Comparison of ENCODE assay signal across 19 cellular contexts in the genomic region with DNA sequence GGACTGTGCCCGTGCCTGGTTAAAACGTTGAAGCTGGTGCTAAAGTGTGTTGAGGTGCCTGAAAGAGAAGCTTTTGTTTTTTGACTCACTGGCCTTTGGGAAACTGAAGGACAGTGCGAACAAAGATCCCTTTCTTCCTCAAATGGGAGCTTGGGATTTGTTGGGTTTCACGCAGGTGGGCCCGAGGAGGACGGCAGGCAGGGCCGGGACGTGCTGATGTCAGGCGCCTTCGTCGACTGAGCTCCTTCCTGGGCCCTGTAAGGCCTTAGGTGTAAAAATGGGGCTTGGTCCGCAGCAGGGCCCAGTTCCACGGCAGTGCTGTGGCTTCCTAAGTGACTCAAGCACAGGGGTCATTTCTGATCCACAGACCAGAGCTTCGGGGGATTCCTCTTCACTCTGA.
"Had no signal": no experiment of that assay in that cellular context is flagged by ENCODE, and none has a peak within 500 bp of the region (broad histone marks: within the 10 kb centered on the region; RNA-seq: fewer than 3 reads in every experiment).

No MANE protein-coding gene starts in this region.

- H3K4me3 ChIP-seq: gastroesophageal sphincter, hepatocyte, suprapubic skin, tibial artery had no signal

- DNase-seq: activated CD4-positive, alpha-beta T cell treated with anti-CD3 and anti-CD28 coated beads for 1 hour; activated CD4-positive, alpha-beta T cell treated with anti-CD3 and anti-CD28 coated beads, Interleukin-2, amount 50 U/mL, for 1 hour; activated CD8-positive, alpha-beta T cell treated with anti-CD3 and anti-CD28 coated beads for 36 hours; activated gamma-delta T cell treated with Interleukin-2 at 50 U/mL for 16 hours; activated naive CD4-positive, alpha-beta T cell treated with anti-CD3 and anti-CD28 coated beads, Interleukin-2, amount 50 U/mL, for 16 hours; activated T-cell treated with anti-CD3 and anti-CD28 coated beads, Interleukin-2, amount 50 U/mL, for 4 hours; amniotic stem cell; central memory CD4-positive, alpha-beta T cell; islet precursor cell; occipital lobe; stimulated activated naive CD4-positive, alpha-beta T cell; SW 1271; T-helper 17 cell; tibial artery had no signal

- ATAC-seq: activated CD8-positive, alpha-beta T cell treated with anti-CD3 and anti-CD28 coated beads for 36 hours; activated T-cell treated with anti-CD3 and anti-CD28 coated beads, Interleukin-2, amount 50 U/mL, for 4 hours; activated T-helper 17 cell treated with anti-CD3 and anti-CD28 coated beads, Interleukin-2, amount 50 U/mL, for 72 hours; gastroesophageal sphincter; left ventricle myocardium superior; T-helper 17 cell had no signal

- H3K27ac ChIP-seq: gastroesophageal sphincter, hepatocyte, suprapubic skin, tibial artery had no signal

- H3K4me2 ChIP-seq: hepatocyte had no signal

- H3K27me3 ChIP-seq: gastroesophageal sphincter, hepatocyte, suprapubic skin, tibial artery had no signal

- H3K9me3 ChIP-seq: gastroesophageal sphincter, suprapubic skin, tibial artery had no signal

- H3K79me2 ChIP-seq: hepatocyte had no signal

- H2AFZ ChIP-seq: hepatocyte had no signal
